14 cellular contexts compared by ENCODE assay signal in the genomic region with DNA sequence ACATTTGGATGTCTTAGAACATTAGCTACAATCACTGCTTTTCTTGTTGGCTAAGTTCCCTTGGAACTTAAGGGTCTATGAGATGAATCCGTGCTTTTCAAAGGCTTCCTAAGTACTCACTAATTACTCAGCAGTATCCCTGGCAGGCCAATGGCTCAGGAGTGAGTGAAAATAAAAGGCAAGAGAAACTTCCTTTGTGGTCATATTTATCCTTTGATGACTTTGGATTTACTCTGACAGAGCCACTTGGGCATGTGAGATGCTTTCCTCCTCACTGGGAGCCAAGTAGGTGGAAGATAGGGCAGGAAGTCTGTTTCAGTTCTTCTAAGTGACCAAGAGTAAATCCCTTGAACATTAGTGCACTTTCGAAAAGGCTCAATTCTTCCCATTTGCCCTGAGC.
DNase-seq lines count a peak whose midpoint lies in the region; ATAC-seq, FAIRE-seq and TF ChIP-seq lines count a peak whose summit lies in the region.
"Had no signal": no experiment of that assay in that cellular context is flagged by ENCODE, and none has a peak within 500 bp of the region (broad histone marks: within the 10 kb centered on the region; RNA-seq: fewer than 3 reads in every experiment).

No MANE protein-coding gene starts in this region.

- H3K27ac ChIP-seq in A549: peak overlapping the region; percentile 74 to 77
- H3K27ac ChIP-seq in C4-2B: peak overlapping the region; percentile 44; the same call in 1 of the 2 replicates
- H3K27ac ChIP-seq in RWPE1: no peak overlapping the region
- H3K27ac ChIP-seq: HL-60 had no signal

- WGBS in A549 (ENCODE audit: missing lambda C conversion rate): 73% methylated on average over 2 of the region's 2 CpGs

- no peak for TF ChIP-seq POLR2A in A549 (IDR thresholded peaks at IDR 0.05; ENCODE audit: low read length)

- H3K4me3 Mint-ChIP-seq in osteocyte (ENCODE audit: unreplicated experiment): no peak overlapping the region
- H3K4me3 Mint-ChIP-seq: CD4-positive, CD25-positive, alpha-beta regulatory T cell had no signal

- no peaks in the 10 kb centered on the region for H3K36me3 Mint-ChIP-seq in osteocyte (ENCODE audit: unreplicated experiment)
- H3K36me3 Mint-ChIP-seq: CD4-positive, CD25-positive, alpha-beta regulatory T cell had no signal

- peaks cover 26% of the 10 kb centered on the region for H3K4me1 Mint-ChIP-seq in osteocyte (ENCODE audit: unreplicated experiment)
- H3K4me1 Mint-ChIP-seq: CD4-positive, CD25-positive, alpha-beta regulatory T cell had no signal

- no peak overlapping the region for H3K27ac Mint-ChIP-seq in osteocyte (ENCODE audit: unreplicated experiment)
- H3K27ac Mint-ChIP-seq: CD4-positive, CD25-positive, alpha-beta regulatory T cell had no signal

- H3K9me3 ChIP-seq in A549: 0 out of 3 replicates have a peak, but pooled peaks cover 3% of the 10 kb centered on the region
- H3K9me3 ChIP-seq: HAP-1 had no signal

- TF ChIP-seq RAD21 in A549 (conservative IDR thresholded peaks at IDR 0.05 in 1 of 2, IDR thresholded peaks at IDR 0.05 in 1 of 2): no peak

- no peak for ATAC-seq in A549
- no peak for ATAC-seq in HG03354 (IDR thresholded peaks at IDR 0.05; ENCODE audit: poor library complexity, severe bottlenecking, unreplicated experiment)

- peaks cover 42% of the 10 kb centered on the region for H3K4me1 ChIP-seq in A549
- H3K4me1 ChIP-seq: HAP-1 had no signal

- POLR2A ChIA-PET in A549 (lab: Yijun Ruan, JAX) (no interaction called here), RWPE1 (lab: Yijun Ruan, JAX; ENCODE audit: low non-redundant PET) (no interaction called here)

- H3K27me3 Mint-ChIP-seq in osteocyte (ENCODE audit: unreplicated experiment): no peaks in the 10 kb centered on the region
- H3K27me3 Mint-ChIP-seq: CD4-positive, CD25-positive, alpha-beta regulatory T cell had no signal

- peak; percentile 77 for FAIRE-seq in A549 (lab: Jason Lieb, UNC)
- FAIRE-seq: GM19239, H1 had no signal

- DNase-seq in A549 (ENCODE audit: low read depth in 1 of 2, low spot score in 1 of 2): no peak
- DNase-seq in SW480 (ENCODE audit: low spot score): peak; percentile 52
- peak; percentile 13 for DNase-seq in osteocyte (ENCODE audit: extremely low spot score, unreplicated experiment)
- DNase-seq in RWPE1 (ENCODE audit: low spot score): no peak
- DNase-seq: CD4-positive, CD25-positive, alpha-beta regulatory T cell; DMS53; GF-D8; IMR-90 had no signal

- no peak for TF ChIP-seq EP300 in A549 (IDR thresholded peaks at IDR 0.05)

- H3K4me3 ChIP-seq in A549: no peak overlapping the region
- H3K4me3 ChIP-seq: HAP-1 had no signal

- no peak for TF ChIP-seq CTCF in A549 (IDR thresholded peaks at IDR 0.05)
- TF ChIP-seq CTCF in C4-2B (conservative IDR thresholded peaks at IDR 0.05): no peak
- no peak for TF ChIP-seq CTCF in osteocyte (IDR thresholded peaks at IDR 0.05)
- TF ChIP-seq CTCF in RWPE1 (conservative IDR thresholded peaks at IDR 0.05; ENCODE audit: low read depth): no peak

- H3K9me3 Mint-ChIP-seq in osteocyte (ENCODE audit: unreplicated experiment): no peaks in the 10 kb centered on the region
- H3K9me3 Mint-ChIP-seq: CD4-positive, CD25-positive, alpha-beta regulatory T cell had no signal

- CTCF ChIA-PET in A549 (lab: Yijun Ruan, JAX) (interaction anchor here (0.7 to 11.6 kb wide), 5 partner anchors 13 to 532 kb away, joined by 3 to 70 read pairs (median 7); no protein-coding TSS in a partner anchor), RWPE1 (lab: Yijun Ruan, JAX) (interaction anchor here (1.2 kb wide), 1 partner anchor 236 kb away, joined by 3 read pairs; no protein-coding TSS in a partner anchor)

- no peak overlapping the region for H3K4me2 ChIP-seq in A549

TF ChIP-seq in A549, 52 proteins besides CTCF, POLR2A, EP300 and RAD21:
- TF ChIP-seq HDAC2 (IDR thresholded peaks at IDR 0.05): no peak
- no peak for TF ChIP-seq NPAS2 (CRISPR knock-in tag; IDR thresholded peaks at IDR 0.05; ENCODE audit: borderline replicate concordance)
- TF ChIP-seq HOXB13 (CRISPR knock-in tag; IDR thresholded peaks at IDR 0.05; ENCODE audit: low read depth): no peak
- TF ChIP-seq, protein P1, sequence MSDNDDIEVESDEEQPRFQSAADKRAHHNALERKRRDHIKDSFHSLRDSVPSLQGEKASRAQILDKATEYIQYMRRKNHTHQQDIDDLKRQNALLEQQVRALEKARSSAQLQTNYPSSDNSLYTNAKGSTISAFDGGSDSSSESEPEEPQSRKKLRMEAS (IDR thresholded peaks at IDR 0.05): no peak
- no peak for TF ChIP-seq CBX2 (IDR thresholded peaks at IDR 0.05; ENCODE audit: borderline replicate concordance, low read depth)
- TF ChIP-seq FOSB (CRISPR knock-in tag; IDR thresholded peaks at IDR 0.05): no peak
- no peak for TF ChIP-seq ZSCAN20 (CRISPR knock-in tag; IDR thresholded peaks at IDR 0.05)

Comparison
In these comparisons a context has a peak if more than half of its experiments do, and no peak if none do; other contexts are left out.
1. DNase-seq: peak in SW480 (single experiment) and osteocyte (single experiment); none in A549 (0 of 2) and RWPE1 (single experiment).